ENCODE assay signal across 18 cellular contexts in genomic region chr2:120302301-120302700, GRCh38. TPM values are rescaled to one million over a fixed set of nuclear protein-coding genes. Genes with fewer than 3 reads are reported as not detected.
"Had no signal": no experiment of that assay in that cellular context is flagged by ENCODE, and none has a peak within 500 bp of the region (broad histone marks: within the 10 kb centered on the region; RNA-seq: fewer than 3 reads in every experiment).

No MANE protein-coding gene starts in this region.

- H3K4me3 Mint-ChIP-seq: neural crest cell, T-helper 17 cell, type B pancreatic cell, WTC11 had no signal

- H3K4me3 ChIP-seq: body of pancreas, colonic mucosa, gastrocnemius medialis, left ventricle myocardium inferior, right lobe of liver, testis had no signal

- H3K27me3 Mint-ChIP-seq: T-helper 17 cell had no signal

- H3K9me3 Mint-ChIP-seq: neural crest cell, WTC11 had no signal

- ATAC-seq: body of pancreas, gastrocnemius medialis, right lobe of liver, T-helper 17 cell, WTC11 had no signal

- DNase-seq: activated CD4-positive, alpha-beta T cell treated with anti-CD3 and anti-CD28 coated beads for 4 hours; activated CD8-positive, alpha-beta memory T cell treated with anti-CD3 and anti-CD28 coated beads for 24 hours; activated gamma-delta T cell treated with Interleukin-2 at 50 U/mL for 16 hours; body of pancreas; caudate nucleus; colonic mucosa; gastrocnemius medialis; left ventricle myocardium inferior; mammary epithelial cell; right lobe of liver; small intestine; stimulated activated CD4-positive, alpha-beta T cell treated with anti-CD3 and anti-CD28 coated beads, Interleukin-15, amount 100 ng/mL, for 24 hours; stimulated activated CD4-positive, alpha-beta T cell treated with anti-CD3 and anti-CD28 coated beads, Interleukin-2, amount 100 ng/mL, for 48 hours; T-helper 17 cell; testis had no signal

- H3K9me3 ChIP-seq: body of pancreas, colonic mucosa, gastrocnemius medialis, left ventricle myocardium inferior, right lobe of liver, testis had no signal

- H3K4me1 ChIP-seq: colonic mucosa, gastrocnemius medialis, left ventricle myocardium inferior, right lobe of liver, testis had no signal

- H3K36me3 ChIP-seq: colonic mucosa had no signal

- H3K27ac Mint-ChIP-seq: T-helper 17 cell, type B pancreatic cell, WTC11 had no signal

- H3K27ac ChIP-seq: body of pancreas, colonic mucosa, gastrocnemius medialis, left ventricle myocardium inferior, right lobe of liver, testis had no signal

- H3K27me3 ChIP-seq: body of pancreas, colonic mucosa, gastrocnemius medialis, right lobe of liver, testis had no signal

RNA-seq across cellular contexts. Expression of gene INHBB, which starts 43.6 kb away (rescaled TPM):
- total RNA-seq: T-helper 17 cell had no signal
